In genomic region chr9:74412236-74412979, GRCh38 we compare ENCODE assay signal across 31 cellular contexts.
"Had no signal": no experiment of that assay in that cellular context is flagged by ENCODE, and none has a peak within 500 bp of the region (broad histone marks: within the 10 kb centered on the region; RNA-seq: fewer than 3 reads in every experiment).

No MANE protein-coding gene starts in this region.

- H3K27ac ChIP-seq: ascending aorta, coronary artery, dorsolateral prefrontal cortex, heart left ventricle, left ventricle myocardium inferior, pancreas, prostate gland, skin epidermis had no signal

- H3K9me3 Mint-ChIP-seq: brain, nephron progenitor cell had no signal

- H3K4me3 ChIP-seq: ascending aorta, coronary artery, dorsolateral prefrontal cortex, heart left ventricle, left ventricle myocardium inferior, pancreas, prostate gland, skin epidermis had no signal

- DNase-seq: activated CD4-positive, alpha-beta memory T cell treated with anti-CD3 and anti-CD28 coated beads for 36 hours; activated CD4-positive, alpha-beta T cell treated with anti-CD3 and anti-CD28 coated beads, Interleukin-2, amount 10 ng/mL, durations not matched to agents 24 days and 14 days; activated CD4-positive, CD25-positive, alpha-beta regulatory T cell treated with anti-CD3 and anti-CD28 coated beads, Interleukin-2, amount 50 U/mL, for 72 hours; activated CD8-positive, alpha-beta memory T cell treated with anti-CD3 and anti-CD28 coated beads, Interleukin-2, amount 50 U/mL, for 4 hours; activated gamma-delta T cell; activated naive CD4-positive, alpha-beta T cell treated with anti-CD3 and anti-CD28 coated beads, Interleukin-2, amount 10 ng/mL, durations not matched to agents 7 days and 5 days; activated naive CD8-positive, alpha-beta T cell treated with anti-CD3 and anti-CD28 coated beads, Interleukin-2, amount 10 ng/mL, durations not matched to agents 7 days and 5 days; activated T-cell treated with anti-CD3 and anti-CD28 coated beads, Interleukin-2, amount 50 U/mL, for 24 hours; dorsolateral prefrontal cortex; effector memory CD4-positive, alpha-beta T cell; foreskin fibroblast; heart left ventricle; kidney glomerular epithelial cell; left ventricle myocardium inferior; naive B cell; nephron progenitor cell; nucleus accumbens; pancreas; retina; stimulated activated CD4-positive, alpha-beta T cell treated with anti-CD3 and anti-CD28 coated beads, Interleukin-12 subunit alpha, Interleukin-12 subunit beta, amount 100 ng/mL, for 4 hours; stimulated activated CD4-positive, alpha-beta T cell treated with anti-CD3 and anti-CD28 coated beads, Interleukin-4, amount 100 ng/mL, for 24 hours; T-helper 17 cell; T1000 had no signal

- FAIRE-seq: pancreas had no signal

- H3K4me1 ChIP-seq: ascending aorta, heart left ventricle, left ventricle myocardium inferior, pancreas, prostate gland had no signal

- H3K27me3 Mint-ChIP-seq: activated CD4-positive, alpha-beta memory T cell treated with anti-CD3 and anti-CD28 coated beads for 36 hours; activated CD4-positive, alpha-beta T cell treated with anti-CD3 and anti-CD28 coated beads, Interleukin-2, amount 10 ng/mL, durations not matched to agents 24 days and 14 days; activated naive CD4-positive, alpha-beta T cell treated with anti-CD3 and anti-CD28 coated beads, Interleukin-2, amount 10 ng/mL, durations not matched to agents 7 days and 5 days; activated T-cell treated with anti-CD3 and anti-CD28 coated beads, Interleukin-2, amount 50 U/mL, for 24 hours; brain; T-helper 17 cell had no signal

- H3K27me3 ChIP-seq: ascending aorta, heart left ventricle, pancreas had no signal

- H3K36me3 Mint-ChIP-seq: activated CD4-positive, alpha-beta memory T cell treated with anti-CD3 and anti-CD28 coated beads for 36 hours; activated naive CD4-positive, alpha-beta T cell treated with anti-CD3 and anti-CD28 coated beads, Interleukin-2, amount 10 ng/mL, durations not matched to agents 7 days and 5 days; activated naive CD8-positive, alpha-beta T cell treated with anti-CD3 and anti-CD28 coated beads, Interleukin-2, amount 10 ng/mL, durations not matched to agents 7 days and 5 days; brain; mesothelial cell of epicardium; naive B cell; stimulated activated effector memory CD8-positive, alpha-beta T cell treated with anti-CD3 and anti-CD28 coated beads, Interleukin-12 subunit alpha, Interleukin-12 subunit beta, amount 100 ng/mL, for 72 hours had no signal

- H3K27ac Mint-ChIP-seq: activated CD4-positive, alpha-beta memory T cell treated with anti-CD3 and anti-CD28 coated beads for 36 hours; activated CD4-positive, alpha-beta T cell treated with anti-CD3 and anti-CD28 coated beads, Interleukin-2, amount 10 ng/mL, durations not matched to agents 24 days and 14 days; activated naive CD4-positive, alpha-beta T cell treated with anti-CD3 and anti-CD28 coated beads, Interleukin-2, amount 10 ng/mL, durations not matched to agents 7 days and 5 days; activated naive CD8-positive, alpha-beta T cell treated with anti-CD3 and anti-CD28 coated beads, Interleukin-2, amount 10 ng/mL, durations not matched to agents 7 days and 5 days; activated T-cell treated with anti-CD3 and anti-CD28 coated beads, Interleukin-2, amount 50 U/mL, for 24 hours; brain; mesothelial cell of epicardium; naive B cell; nephron progenitor cell; stimulated activated effector memory CD8-positive, alpha-beta T cell treated with anti-CD3 and anti-CD28 coated beads, Interleukin-12 subunit alpha, Interleukin-12 subunit beta, amount 100 ng/mL, for 72 hours; stimulated activated naive CD8-positive, alpha-beta T cell treated with anti-CD3 and anti-CD28 coated beads, Interleukin-15, Interleukin-2, amounts not matched to agents 100 ng/mL and 50 ng/mL, for 24 hours; T-helper 17 cell had no signal

- H3K4me3 Mint-ChIP-seq: activated CD4-positive, alpha-beta memory T cell treated with anti-CD3 and anti-CD28 coated beads for 36 hours; activated CD4-positive, alpha-beta T cell treated with anti-CD3 and anti-CD28 coated beads, Interleukin-2, amount 10 ng/mL, durations not matched to agents 24 days and 14 days; activated naive CD4-positive, alpha-beta T cell treated with anti-CD3 and anti-CD28 coated beads, Interleukin-2, amount 10 ng/mL, durations not matched to agents 7 days and 5 days; activated naive CD8-positive, alpha-beta T cell treated with anti-CD3 and anti-CD28 coated beads, Interleukin-2, amount 10 ng/mL, durations not matched to agents 7 days and 5 days; activated T-cell treated with anti-CD3 and anti-CD28 coated beads, Interleukin-2, amount 50 U/mL, for 24 hours; brain; mesothelial cell of epicardium; naive B cell; nephron progenitor cell; stimulated activated effector memory CD8-positive, alpha-beta T cell treated with anti-CD3 and anti-CD28 coated beads, Interleukin-12 subunit alpha, Interleukin-12 subunit beta, amount 100 ng/mL, for 72 hours; stimulated activated naive CD8-positive, alpha-beta T cell treated with anti-CD3 and anti-CD28 coated beads, Interleukin-15, Interleukin-2, amounts not matched to agents 100 ng/mL and 50 ng/mL, for 24 hours; T-helper 17 cell had no signal

- H3K36me3 ChIP-seq: ascending aorta, heart left ventricle, left ventricle myocardium inferior, pancreas, prostate gland had no signal

- H3K9me3 ChIP-seq: ascending aorta, heart left ventricle, left ventricle myocardium inferior, pancreas, prostate gland had no signal

- H3K4me1 Mint-ChIP-seq: activated CD4-positive, alpha-beta T cell treated with anti-CD3 and anti-CD28 coated beads, Interleukin-2, amount 10 ng/mL, durations not matched to agents 24 days and 14 days; activated naive CD4-positive, alpha-beta T cell treated with anti-CD3 and anti-CD28 coated beads, Interleukin-2, amount 10 ng/mL, durations not matched to agents 7 days and 5 days; activated naive CD8-positive, alpha-beta T cell treated with anti-CD3 and anti-CD28 coated beads, Interleukin-2, amount 10 ng/mL, durations not matched to agents 7 days and 5 days; brain; mesothelial cell of epicardium; naive B cell; nephron progenitor cell; T-helper 17 cell had no signal
